In the genomic region with DNA sequence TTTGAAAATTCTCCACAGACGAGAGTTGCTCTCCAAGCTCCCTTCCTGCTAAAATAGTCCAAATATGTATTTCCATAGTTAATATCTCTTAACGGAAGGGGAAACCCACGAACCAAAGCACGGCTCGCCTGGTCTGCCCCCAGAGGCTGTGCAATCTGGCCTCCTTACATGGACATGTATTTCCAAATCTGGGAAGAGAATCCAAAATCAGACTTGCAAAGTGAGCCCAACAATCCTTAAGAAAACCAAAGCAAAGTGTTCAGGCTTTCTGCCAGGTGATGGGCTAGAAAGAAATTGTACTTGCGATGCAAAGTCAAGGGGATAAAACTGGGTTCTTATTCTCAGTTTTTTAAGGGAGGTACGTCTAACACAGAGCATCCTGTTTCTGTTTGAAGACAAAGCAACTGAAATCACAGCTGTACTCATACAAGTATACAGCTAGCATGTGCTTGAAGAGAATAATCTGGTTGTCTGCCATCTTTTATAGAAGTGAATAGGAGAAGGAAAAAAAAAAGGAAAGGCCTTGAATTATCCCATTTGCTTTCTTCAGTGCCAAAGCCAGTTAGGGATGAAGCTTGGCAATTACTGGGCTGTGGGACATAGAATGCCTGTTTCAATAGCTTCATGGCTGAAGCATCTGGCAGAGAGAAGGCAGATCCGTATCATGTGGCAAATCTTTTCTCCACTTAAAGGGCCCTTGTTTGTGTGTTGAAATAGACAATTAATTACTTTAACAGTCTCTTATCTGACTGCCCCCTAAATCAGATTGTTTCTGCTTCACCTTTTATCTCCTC, we compare ENCODE assay signal across 12 cellular contexts. TPM values are rescaled to one million over a fixed set of nuclear protein-coding genes. Genes with fewer than 3 reads are reported as not detected.
DNase-seq lines count a peak whose midpoint lies in the region; ATAC-seq and TF ChIP-seq lines count a peak whose summit lies in the region.
"Had no signal": no experiment of that assay in that cellular context is flagged by ENCODE, and none has a peak within 500 bp of the region (broad histone marks: within the 10 kb centered on the region; RNA-seq: fewer than 3 reads in every experiment).

No MANE protein-coding gene starts in this region.

- WGBS in gastroesophageal sphincter (ENCODE audit: low coverage in 1 of 2), 2 donors: 15 to 27% methylated on average over 2 to 8 of the region's 8 CpGs
- WGBS in prostate gland: 29% methylated on average over 8 of the region's 8 CpGs

- intact Hi-C loops in prostate gland (cut with DNase I): loop anchor here (5.0 kb wide), 2 partner anchors 35 to 45 kb away; no protein-coding TSS in a partner anchor

- DNase-seq in NCI-H82 treated with DMSO at 0.1 percent for 48 hours (lab: John Stamatoyannopoulos, UW; ENCODE audit: unreplicated experiment): peak; percentile 56
- DNase-seq in prostate gland (ENCODE audit: low spot score): no peak
- DNase-seq in cerebellum (ENCODE audit: low spot score): no peak
- no peak for DNase-seq in stimulated activated CD4-positive, alpha-beta T cell treated with anti-CD3 and anti-CD28 coated beads, Interleukin-4, amount 100 ng/mL, for 4 hours
- DNase-seq in activated naive CD4-positive, alpha-beta T cell treated with anti-CD3 and anti-CD28 coated beads, Interleukin-2, amount 50 U/mL, for 72 hours (ENCODE audit: low spot score in 2 of 2): no peak
- DNase-seq in NCI-H2081 treated with DMSO at 0.1 percent for 48 hours (lab: John Stamatoyannopoulos, UW): no peak
- DNase-seq: activated CD8-positive, alpha-beta memory T cell treated with anti-CD3 and anti-CD28 coated beads for 24 hours; GM23248; NCI-H526 treated with DMSO at 0.1 percent for 48 hours had no signal

- H3K27ac ChIP-seq in C4-2B (peak overlapping the region; percentile 88), gastroesophageal sphincter (peak overlapping the region; percentile 79 to 83 (median 80)), prostate gland (peak overlapping the region; percentile 63 to 74)
- H3K27ac ChIP-seq: adrenal gland, GM23248 had no signal

- TF ChIP-seq CTCF in C4-2B (conservative IDR thresholded peaks at IDR 0.05) (no peak), gastroesophageal sphincter (IDR thresholded peaks at IDR 0.05) (peak in 1 of 4 experiments; percentile 11), prostate gland (IDR thresholded peaks at IDR 0.05) (no peak)

- H3K9me3 Mint-ChIP-seq in activated naive CD4-positive, alpha-beta T cell treated with anti-CD3 and anti-CD28 coated beads, Interleukin-2, amount 50 U/mL, for 72 hours: no peaks in the 10 kb centered on the region

- H3K9me3 ChIP-seq in gastroesophageal sphincter (no peaks in the 10 kb centered on the region), prostate gland (no peaks in the 10 kb centered on the region)
- H3K9me3 ChIP-seq: adrenal gland had no signal

- H3K4me3 ChIP-seq in gastroesophageal sphincter: no peak overlapping the region
- H3K4me3 ChIP-seq in prostate gland: no peak overlapping the region
- H3K4me3 ChIP-seq: adrenal gland, GM23248 had no signal

- H3K36me3 ChIP-seq in gastroesophageal sphincter (peaks cover 0 to 14% of the 10 kb centered on the region in 2 donors), prostate gland (no peaks in the 10 kb centered on the region)
- H3K36me3 ChIP-seq: adrenal gland had no signal

- peaks cover 45 to 100% (median 56%) of the 10 kb centered on the region in 3 donors for H3K4me1 ChIP-seq in gastroesophageal sphincter
- H3K4me1 ChIP-seq in prostate gland (replicated peaks): peaks cover 21% of the 10 kb centered on the region

- H3K27me3 ChIP-seq in gastroesophageal sphincter (no peaks in the 10 kb centered on the region), prostate gland (replicated peaks; ENCODE audit: insufficient read depth) (no peaks in the 10 kb centered on the region)
- H3K27me3 ChIP-seq: adrenal gland had no signal

- no peak overlapping the region for H3K27ac Mint-ChIP-seq in activated naive CD4-positive, alpha-beta T cell treated with anti-CD3 and anti-CD28 coated beads, Interleukin-2, amount 50 U/mL, for 72 hours

- TF ChIP-seq POLR2A in gastroesophageal sphincter (IDR thresholded peaks at IDR 0.05) (no peak), prostate gland (IDR thresholded peaks at IDR 0.05) (no peak)

- peak; percentile 29 for ATAC-seq in gastroesophageal sphincter
- ATAC-seq in activated naive CD4-positive, alpha-beta T cell treated with anti-CD3 and anti-CD28 coated beads, Interleukin-2, amount 50 U/mL, for 72 hours: no peak

- TF ChIP-seq EP300 in gastroesophageal sphincter (IDR thresholded peaks at IDR 0.05): no peak

- H3K36me3 Mint-ChIP-seq in activated naive CD4-positive, alpha-beta T cell treated with anti-CD3 and anti-CD28 coated beads, Interleukin-2, amount 50 U/mL, for 72 hours: peaks cover 12 to 28% of the 10 kb centered on the region in 2 donors

RNA-seq across cellular contexts. Expression of gene LRIG1, which starts 48.4 kb away (rescaled TPM):
- total RNA-seq in gastroesophageal sphincter (100 to 1,000 TPM; 104 to 217 (median 157) TPM), prostate gland (100 to 1,000 TPM; 119 to 186 TPM), cerebellum (87.7 TPM)
- 10 to 100 TPM; 28.2 to 39.1 TPM for total RNA-seq in activated naive CD4-positive, alpha-beta T cell treated with anti-CD3 and anti-CD28 coated beads, Interleukin-2, amount 50 U/mL, for 72 hours
